In the genomic region with DNA sequence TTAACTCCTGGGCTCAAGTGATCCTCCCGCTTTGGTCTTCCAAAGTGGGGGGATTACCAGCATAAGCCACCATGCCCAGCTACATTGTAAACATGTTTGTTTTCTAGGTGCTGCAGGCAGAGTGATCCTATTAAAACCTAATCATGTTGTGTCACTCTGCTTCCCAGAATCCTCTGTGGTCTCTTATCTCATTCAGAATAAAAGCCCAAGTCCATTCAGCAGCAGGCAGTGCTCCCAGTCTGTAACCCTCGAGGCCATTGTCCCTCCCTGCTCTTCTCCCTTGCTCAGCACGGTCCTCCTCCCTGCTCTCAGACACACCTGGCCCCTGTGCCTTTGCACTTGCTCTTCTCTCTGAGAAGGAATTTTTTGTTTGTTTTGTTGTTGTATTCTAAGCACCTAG, we compare ENCODE assay signal across 17 cellular contexts.
"Had no signal": no experiment of that assay in that cellular context is flagged by ENCODE, and none has a peak within 500 bp of the region (broad histone marks: within the 10 kb centered on the region; RNA-seq: fewer than 3 reads in every experiment).

No MANE protein-coding gene starts in this region.

- ATAC-seq: right cardiac atrium had no signal

- H3K27ac Mint-ChIP-seq: activated T-helper 2 cell treated with anti-CD3 and anti-CD28 coated beads, Interferon-gamma antibody, Interleukin-2, Interleukin-4, amounts not matched to agents 10 μg/mL and 5 μg/mL and 100 μg/mL, durations not matched to agents 14 hours and 24 hours and 36 hours; brain; endodermal cell; nephron; progenitor cell of endocrine pancreas had no signal

- DNase-seq: activated CD4-positive, alpha-beta T cell treated with anti-CD3 and anti-CD28 coated beads for 4 hours; activated naive CD4-positive, alpha-beta T cell treated with anti-CD3 and anti-CD28 coated beads, Interleukin-2, amount 50 U/mL, for 16 hours; amygdala; cerebellar nuclear complex; dermis blood vessel endothelial cell; endodermal cell; erythroblast; occipital lobe; right cardiac atrium; stimulated activated CD4-positive, alpha-beta T cell treated with anti-CD3 and anti-CD28 coated beads, Interleukin-2, amount 100 ng/mL, for 24 hours; stimulated activated naive CD4-positive, alpha-beta T cell treated with Interleukin-2 at 50 U/mL for 16 hours; upper lobe of left lung had no signal

- H3K4me3 Mint-ChIP-seq: brain, endodermal cell, nephron had no signal

- H3K4me1 ChIP-seq: upper lobe of left lung had no signal

- H3K4me1 Mint-ChIP-seq: brain, nephron had no signal

- H3K27me3 ChIP-seq: upper lobe of left lung had no signal

- H3K27ac ChIP-seq: upper lobe of left lung, VCaP had no signal

- H3K4me3 ChIP-seq: upper lobe of left lung had no signal

- H3K9me3 Mint-ChIP-seq: activated T-helper 2 cell treated with anti-CD3 and anti-CD28 coated beads, Interferon-gamma antibody, Interleukin-2, Interleukin-4, amounts not matched to agents 10 μg/mL and 5 μg/mL and 100 μg/mL, durations not matched to agents 14 hours and 24 hours and 36 hours; brain; endodermal cell; nephron had no signal

- H3K27me3 Mint-ChIP-seq: progenitor cell of endocrine pancreas had no signal

- H3K9me3 ChIP-seq: upper lobe of left lung had no signal
